Comparison of ENCODE assay signal across 8 cellular contexts in genomic region chr3:9250236-9250635, GRCh38. TPM values are rescaled to one million over a fixed set of nuclear protein-coding genes. Genes with fewer than 3 reads are reported as not detected.
DNase-seq lines count a peak whose midpoint lies in the region; ATAC-seq and TF ChIP-seq lines count a peak whose summit lies in the region.

No MANE protein-coding gene starts in this region.

- no peaks in the 10 kb centered on the region for H3K9me3 Mint-ChIP-seq in glutamatergic neuron (ENCODE audit: unreplicated experiment)

- peak; percentile 62 for TF ChIP-seq RAD21 in SK-N-SH (IDR thresholded peaks at IDR 0.05; ENCODE audit: low read length)

- H3K4me2 ChIP-seq in SK-N-SH = peak overlapping the region; percentile 85; the same call in 1 of the 2 replicates

- no peaks in the 10 kb centered on the region for H3K36me3 ChIP-seq in SK-N-SH (replicated peaks in 1 of 2; ENCODE audit: control insufficient read depth in 1 of 2, insufficient read depth in 2 of 2, low read length in 1 of 2)
- no peaks in the 10 kb centered on the region for H3K36me3 ChIP-seq in suprapubic skin

- H3K79me2 ChIP-seq in SK-N-SH (ENCODE audit: insufficient read depth) = no peaks in the 10 kb centered on the region

- CTCF ChIA-PET in SK-N-SH (lab: Yijun Ruan, JAX) (interaction anchor here (0.8 to 3.9 kb wide), 23 partner anchors 8 to 441 kb away, joined by 3 to 37 read pairs (median 6); no protein-coding TSS in a partner anchor), RWPE1 (lab: Yijun Ruan, JAX) (no interaction called here)

- H3K36me3 Mint-ChIP-seq in glutamatergic neuron (ENCODE audit: unreplicated experiment) = no peaks in the 10 kb centered on the region

- no peaks in the 10 kb centered on the region for H4K20me1 ChIP-seq in SK-N-SH (ENCODE audit: insufficient read depth)

- H3K4me1 ChIP-seq in SK-N-SH (ENCODE audit: control insufficient read depth in 1 of 2, insufficient read depth in 2 of 2, low read depth in 1 of 2, low read length in 1 of 2) = peaks cover 0 to 27% of the 10 kb centered on the region in 2 experiments; a peak in 2 of 4 replicates
- H3K4me1 ChIP-seq in suprapubic skin = peaks cover 25% of the 10 kb centered on the region

- H3K27me3 ChIP-seq in SK-N-SH (ENCODE audit: insufficient read depth) = peaks cover 5% of the 10 kb centered on the region; the same call in 1 of the 2 replicates
- no peaks in the 10 kb centered on the region for H3K27me3 ChIP-seq in suprapubic skin

- no peaks in the 10 kb centered on the region for H3F3A ChIP-seq in SK-N-SH (replicated peaks; ENCODE audit: insufficient read depth)

- DNase-seq in SK-N-SH (peak; percentile 38), RWPE1 (ENCODE audit: low spot score) (no peak), glutamatergic neuron (no peak), suprapubic skin (ENCODE audit: low spot score in 2 of 2) (no peak), NK-92 (lab: John Stamatoyannopoulos, UW; ENCODE audit: unreplicated experiment) (no peak)

- H3K4me3 ChIP-seq in SK-N-SH (ENCODE audit: low read depth in 2 of 2, low read length in 1 of 2) = 0 out of 4 replicates have a peak overlapping the region, but pooled peaks of 1 of the 2 experiments have one; percentile 13
- peak overlapping the region; percentile 59 for H3K4me3 ChIP-seq in suprapubic skin

- H3K4me3 Mint-ChIP-seq in glutamatergic neuron (ENCODE audit: unreplicated experiment) = peak overlapping the region; percentile 99

- H3K27ac Mint-ChIP-seq in glutamatergic neuron (ENCODE audit: unreplicated experiment) = peak overlapping the region; percentile 95

- H3K9ac ChIP-seq in SK-N-SH = no peak overlapping the region

- H3K4me1 Mint-ChIP-seq in glutamatergic neuron (ENCODE audit: low read depth, unreplicated experiment) = peaks cover 15% of the 10 kb centered on the region

- ATAC-seq in SK-N-SH treated with all-trans-retinoic acid at 6 μM for 48 hours (no peak), HG02973 (IDR thresholded peaks at IDR 0.05; ENCODE audit: unreplicated experiment) (no peak), HG03460 (IDR thresholded peaks at IDR 0.05; ENCODE audit: unreplicated experiment) (no peak)

- no peak overlapping the region for H2AFZ ChIP-seq in SK-N-SH (ENCODE audit: low read depth)

- 81% methylated on average over 4 of the region's 4 CpGs for WGBS in SK-N-SH (ENCODE audit: low lambda C conversion rate)
- WGBS in suprapubic skin = 64% methylated on average over 4 of the region's 4 CpGs

- H3K9me2 ChIP-seq in SK-N-SH = no peaks in the 10 kb centered on the region

- TF ChIP-seq POLR2A in suprapubic skin (IDR thresholded peaks at IDR 0.05) = no peak

- no peaks in the 10 kb centered on the region for H3K27me3 Mint-ChIP-seq in glutamatergic neuron (ENCODE audit: unreplicated experiment)

- H3K27ac ChIP-seq in SK-N-SH (ENCODE audit: low read depth in 2 of 2, low read length in 1 of 2) (no peak overlapping the region), RWPE1 (peak overlapping the region; percentile 91), suprapubic skin (peak overlapping the region; percentile 48)

- TF ChIP-seq CTCF in SK-N-SH (IDR thresholded peaks at IDR 0.05) (peak; percentile 30; the same call in 1 of the 2 replicates), RWPE1 (conservative IDR thresholded peaks at IDR 0.05; ENCODE audit: low read depth) (no peak), glutamatergic neuron (IDR thresholded peaks at IDR 0.05; ENCODE audit: partially characterized antibody, unreplicated experiment) (no peak), suprapubic skin (IDR thresholded peaks at IDR 0.05) (no peak)

- TF ChIP-seq EP300 in SK-N-SH (IDR thresholded peaks at IDR 0.05; ENCODE audit: borderline replicate concordance in 1 of 2, low read depth in 1 of 2, low read length in 1 of 2) = no peak
- no peak for TF ChIP-seq EP300 in suprapubic skin (IDR thresholded peaks at IDR 0.05)

- H3K9me3 ChIP-seq in SK-N-SH (no peaks in the 10 kb centered on the region), suprapubic skin (no peaks in the 10 kb centered on the region)

- POLR2A ChIA-PET in SK-N-SH (lab: Yijun Ruan, JAX) (interaction anchor here (1.1 to 1.3 kb wide), 2 partner anchors 30 to 49 kb away, joined by 3 to 4 read pairs; no protein-coding TSS in a partner anchor), RWPE1 (lab: Yijun Ruan, JAX; ENCODE audit: low non-redundant PET) (no interaction called here)

TF ChIP-seq in SK-N-SH, 30 proteins besides CTCF, POLR2A, EP300 and RAD21 (continues in another document):
- TF ChIP-seq NFIC (IDR thresholded peaks at IDR 0.05; ENCODE audit: borderline replicate concordance) (no peak), YY1 (IDR thresholded peaks at IDR 0.05; ENCODE audit: low read depth) (no peak), GATA2 (CRISPR knock-in tag; IDR thresholded peaks at IDR 0.05) (no peak), IRF3 (IDR thresholded peaks at IDR 0.05; ENCODE audit: low read depth, low read length) (no peak), RFX5 (IDR thresholded peaks at IDR 0.05; ENCODE audit: low read length) (no peak), MEF2A (IDR thresholded peaks at IDR 0.05; ENCODE audit: borderline replicate concordance, low read depth) (no peak), ZBTB33 (IDR thresholded peaks at IDR 0.05; ENCODE audit: borderline replicate concordance, low read depth) (no peak), FOSL2 (IDR thresholded peaks at IDR 0.05; ENCODE audit: borderline replicate concordance, low read depth) (no peak), SMC3 (IDR thresholded peaks at IDR 0.05; ENCODE audit: low read depth, low read length) (no peak)

TF ChIP-seq in SK-N-SH treated with all-trans-retinoic acid at 6 μM for 48 hours, 23 proteins besides CTCF, POLR2A, EP300 and RAD21:
- no peak for TF ChIP-seq SNAI2 (CRISPR knock-in tag; IDR thresholded peaks at IDR 0.05)
- TF ChIP-seq POU6F1 (CRISPR knock-in tag; IDR thresholded peaks at IDR 0.05; ENCODE audit: borderline replicate concordance, low read depth) = no peak
- no peak for TF ChIP-seq ZFP30 (CRISPR knock-in tag; IDR thresholded peaks at IDR 0.05)
- TF ChIP-seq PATZ1 (CRISPR knock-in tag; IDR thresholded peaks at IDR 0.05; ENCODE audit: borderline replicate concordance) = no peak
- TF ChIP-seq TOX (CRISPR knock-in tag; IDR thresholded peaks at IDR 0.05; ENCODE audit: borderline replicate concordance) = no peak
- no peak for TF ChIP-seq BACH2 (CRISPR knock-in tag; IDR thresholded peaks at IDR 0.05; ENCODE audit: borderline replicate concordance)
- TF ChIP-seq OSR1 (CRISPR knock-in tag; IDR thresholded peaks at IDR 0.05) = no peak
- TF ChIP-seq ZNF565 (CRISPR knock-in tag; conservative IDR thresholded peaks at IDR 0.05; ENCODE audit: low read depth) = no peak
- TF ChIP-seq, protein P1, sequence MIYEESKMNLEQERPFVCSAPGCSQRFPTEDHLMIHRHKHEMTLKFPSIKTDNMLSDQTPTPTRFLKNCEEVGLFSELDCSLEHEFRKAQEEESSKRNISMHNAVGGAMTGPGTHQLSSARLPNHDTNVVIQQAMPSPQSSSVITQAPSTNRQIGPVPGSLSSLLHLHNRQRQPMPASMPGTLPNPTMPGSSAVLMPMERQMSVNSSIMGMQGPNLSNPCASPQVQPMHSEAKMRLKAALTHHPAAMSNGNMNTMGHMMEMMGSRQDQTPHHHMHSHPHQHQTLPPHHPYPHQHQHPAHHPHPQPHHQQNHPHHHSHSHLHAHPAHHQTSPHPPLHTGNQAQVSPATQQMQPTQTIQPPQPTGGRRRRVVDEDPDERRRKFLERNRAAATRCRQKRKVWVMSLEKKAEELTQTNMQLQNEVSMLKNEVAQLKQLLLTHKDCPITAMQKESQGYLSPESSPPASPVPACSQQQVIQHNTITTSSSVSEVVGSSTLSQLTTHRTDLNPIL (CRISPR knock-in tag; IDR thresholded peaks at IDR 0.05; ENCODE audit: low read depth) = no peak

RNA-seq across cellular contexts. Expression of gene SRGAP3, which starts 0.8 kb away (rescaled TPM):
- polyA plus RNA-seq in SK-N-SH (2012; rRNA removed) = 2.8 and 3.0 TPM in 2 replicates
- polyA plus RNA-seq in SK-N-SH (2012; cell fraction: cytosol; rRNA removed) = 2.7 and 2.9 TPM in 2 replicates
- 5.1 and 5.6 TPM in 2 replicates for polyA plus RNA-seq in SK-N-SH (2012; cell fraction: nucleus; rRNA removed)
- total RNA-seq in glutamatergic neuron (ENCODE audit: unreplicated experiment) = 197 TPM
- total RNA-seq in suprapubic skin = 10 to 100 TPM; 13.1 to 84.9 (median 27.4) TPM

Comparison
In these comparisons a context has a peak if more than half of its experiments do, and no peak if none do; other contexts are left out.
1. H3K27ac ChIP-seq: peak in RWPE1 (single experiment) and suprapubic skin (single experiment); none in SK-N-SH (0 of 2).